ENCODE assay signal across 10 cellular contexts in genomic region chr22:39363751-39364484, GRCh38. TPM values are rescaled to one million over a fixed set of nuclear protein-coding genes. Genes with fewer than 3 reads are reported as not detected.
DNase-seq lines count a peak whose midpoint lies in the region; ATAC-seq, FAIRE-seq and TF ChIP-seq lines count a peak whose summit lies in the region.
"Had no signal": no experiment of that assay in that cellular context is flagged by ENCODE, and none has a peak within 500 bp of the region (broad histone marks: within the 10 kb centered on the region; RNA-seq: fewer than 3 reads in every experiment).

No MANE protein-coding gene starts in this region.

- H2BK120ac ChIP-seq in IMR-90 (ENCODE audit: low read depth, low read length) (no peak overlapping the region), H1 (replicated peaks; ENCODE audit: low read depth, low read length) (no peak overlapping the region)

- no peak for TF ChIP-seq POLR2A in IMR-90 (IDR thresholded peaks at IDR 0.05; ENCODE audit: low read depth, low read length)
- TF ChIP-seq POLR2A in H1 (IDR thresholded peaks at IDR 0.05; ENCODE audit: control extremely low read depth in 1 of 2, low read depth in 2 of 2, low read length in 2 of 2), result no peak
- TF ChIP-seq POLR2A in H54 (IDR thresholded peaks at IDR 0.05; ENCODE audit: low read depth, low read length), result no peak

- H3K4me2 ChIP-seq in IMR-90 (ENCODE audit: low read depth, low read length) (no peak overlapping the region), H1 (ENCODE audit: insufficient read depth in 1 of 2, low read depth in 2 of 2, low read length in 2 of 2) (no peak overlapping the region), osteoblast (ENCODE audit: insufficient read depth, low read length) (no peak overlapping the region)

- CTCF ChIA-PET in IMR-90 (lab: Yijun Ruan, JAX) (no interaction called here), H1 (lab: Charles Lee; ENCODE audit: partially characterized antibody) (interaction anchor here (0.6 to 4.1 kb wide), 6 partner anchors 10 to 151 kb away, joined by 3 to 18 read pairs (median 4); no protein-coding TSS in a partner anchor)

- no peak overlapping the region for H3K4me3 ChIP-seq in IMR-90 (ENCODE audit: insufficient read depth, low read depth, low read length)
- no peak overlapping the region for H3K4me3 ChIP-seq in H1 (ENCODE audit: extremely low read depth in 1 of 4, insufficient read depth in 2 of 4, low read depth in 3 of 4, low read length in 4 of 4)
- H3K4me3 ChIP-seq in osteoblast (ENCODE audit: insufficient read depth, low read length), result no peak overlapping the region

- DNase-seq in AG20443 (ENCODE audit: low spot score), result peak; percentile 36
- no peak for DNase-seq in IMR-90
- DNase-seq in H1 (ENCODE audit: low read depth in 1 of 2, low spot score in 2 of 2), result no peak
- DNase-seq in osteoblast (ENCODE audit: insufficient read length, low spot score, missing footprints), result peak; percentile 90
- DNase-seq in H54 (ENCODE audit: insufficient read length, low spot score), result no peak
- DNase-seq in substantia nigra (lab: John Stamatoyannopoulos, UW), result no peak
- DNase-seq in activated CD4-positive, alpha-beta T cell treated with anti-CD3 and anti-CD28 coated beads, Interleukin-2, amount 50 U/mL, for 1 hour, result no peak
- no peak for DNase-seq in UCSD-AML1 (lab: John Stamatoyannopoulos, UW; ENCODE audit: unreplicated experiment)
- DNase-seq: activated CD4-positive, alpha-beta T cell treated with anti-CD3 and anti-CD28 coated beads, Interleukin-2, amount 50 U/mL, for 4 hours had no signal

- H2BK12ac ChIP-seq in H1 (ENCODE audit: low read depth, low read length), result peak overlapping the region; percentile 60; the same call in 1 of the 2 replicates

- no peaks in the 10 kb centered on the region for H3K27me3 ChIP-seq in IMR-90 (ENCODE audit: control insufficient read depth, insufficient read depth, low read length)
- 0 out of 7 replicates have a peak, but pooled peaks cover 0 to 2% (median 0%) of the 10 kb centered on the region in 4 experiments for H3K27me3 ChIP-seq in H1 (replicated peaks in 1 of 4; ENCODE audit: control insufficient read depth in 3 of 4, extremely low read depth in 1 of 4, insufficient read depth in 3 of 4, low read length in 3 of 4)
- H3K27me3 ChIP-seq in osteoblast (ENCODE audit: insufficient read depth, low read length), result no peaks in the 10 kb centered on the region

- H3K36me3 ChIP-seq in IMR-90 (ENCODE audit: control insufficient read depth, insufficient read depth, low read length) (peaks cover 2% of the 10 kb centered on the region), H1 (ENCODE audit: control insufficient read depth in 2 of 4, insufficient read depth in 4 of 4, low read length in 3 of 4) (peaks cover 0 to under 1% (median 0%) of the 10 kb centered on the region in 4 experiments; a peak in 2 of 8 replicates), osteoblast (ENCODE audit: insufficient read depth, low read length) (no peaks in the 10 kb centered on the region)

- no peaks in the 10 kb centered on the region for H3K23me2 ChIP-seq in H1 (ENCODE audit: low read depth, low read length)

- H4K8ac ChIP-seq in IMR-90 (ENCODE audit: low read depth in 2 of 2, low read length in 2 of 2) (no peak overlapping the region; a peak in 1 of 4 replicates), H1 (ENCODE audit: extremely low read depth, insufficient read depth, low read length) (no peak overlapping the region; the same call in 1 of the 2 replicates)

- TF ChIP-seq CTCF in IMR-90 (conservative IDR thresholded peaks at IDR 0.05; ENCODE audit: low read depth, low read length) (no peak), H1 (IDR thresholded peaks at IDR 0.05; ENCODE audit: control extremely low read depth in 1 of 3, insufficient read depth in 1 of 3, low read depth in 1 of 3, low read length in 3 of 3) (no peak), osteoblast (IDR thresholded peaks at IDR 0.05; ENCODE audit: extremely low read depth, low read depth, low read length) (no peak)

- peaks cover 18% of the 10 kb centered on the region for H4K20me1 ChIP-seq in IMR-90 (ENCODE audit: insufficient read depth, low read length)
- H4K20me1 ChIP-seq in H1 (replicated peaks in 1 of 2; ENCODE audit: control insufficient read depth in 1 of 2, insufficient read depth in 2 of 2, low read length in 2 of 2), result peaks cover 5 to 9% of the 10 kb centered on the region in 2 experiments
- no peaks in the 10 kb centered on the region for H4K20me1 ChIP-seq in osteoblast (ENCODE audit: insufficient read depth, low read length)

- ATAC-seq in IMR-90 (ENCODE audit: low read depth), result peak; percentile 67

- peaks cover 4% of the 10 kb centered on the region; the same call in 1 of the 2 replicates for H3K9me1 ChIP-seq in IMR-90 (ENCODE audit: insufficient read depth, low read length)

- H2BK20ac ChIP-seq in IMR-90 (ENCODE audit: low read depth, low read length) (peak overlapping the region; percentile 0; the same call in 1 of the 2 replicates), H1 (ENCODE audit: low read length) (no peak overlapping the region)

- POLR2A ChIA-PET in IMR-90 (lab: Charles Lee; ENCODE audit: unreplicated experiment), result no interaction called here
- POLR2A ChIA-PET in H1 (lab: Charles Lee; ENCODE audit: partially characterized antibody), result interaction anchor here (1.3 to 22.5 kb wide), 5 partner anchors 12 to 49 kb away, joined by 3 to 413 read pairs (median 3); partner anchors contain the start of gene RPL3

- H2BK5ac ChIP-seq in IMR-90 (ENCODE audit: low read depth, low read length, poor library complexity, severe bottlenecking), result no peak overlapping the region
- H2BK5ac ChIP-seq in H1 (ENCODE audit: low read depth, low read length), result 0 out of 2 replicates have a peak overlapping the region, but pooled peaks have one; percentile 15

- H3K27ac ChIP-seq in IMR-90 (ENCODE audit: insufficient read depth, low read length), result no peak overlapping the region
- no peak overlapping the region for H3K27ac ChIP-seq in H1 (ENCODE audit: low read depth, low read length)
- no peak overlapping the region for H3K27ac ChIP-seq in osteoblast (ENCODE audit: low read depth, low read length)
- no peak overlapping the region for H3K27ac ChIP-seq in substantia nigra (ENCODE audit: low read depth, low read length, poor library complexity, severe bottlenecking)

- in situ Hi-C loops in IMR-90 (cut with MboI; ENCODE audit: low sequenced_read_pairs), result no loop called here

- H3K79me2 ChIP-seq in H1 (ENCODE audit: control insufficient read depth in 1 of 2, insufficient read depth in 2 of 2, low read length in 2 of 2) (peaks cover 0 to 4% of the 10 kb centered on the region in 2 experiments; a peak in 1 of 4 replicates), osteoblast (ENCODE audit: insufficient read depth, low read length) (no peaks in the 10 kb centered on the region)

- peak overlapping the region; percentile 81 for H2AFZ ChIP-seq in IMR-90 (replicated peaks; ENCODE audit: low read length, poor library complexity)
- H2AFZ ChIP-seq in H1 (ENCODE audit: low read length), result no peak overlapping the region
- no peak overlapping the region for H2AFZ ChIP-seq in osteoblast (ENCODE audit: low read length)

- H4K91ac ChIP-seq in IMR-90 (ENCODE audit: insufficient read depth, low read depth, low read length) (no peak overlapping the region), H1 (replicated peaks; ENCODE audit: insufficient read length, low read length) (peak overlapping the region; percentile 34)

- H3K9ac ChIP-seq in IMR-90 (ENCODE audit: low read depth, low read length) (no peak overlapping the region), H1 (replicated peaks in 1 of 4; ENCODE audit: extremely low read depth in 1 of 4, low read depth in 3 of 4, low read length in 3 of 4) (no peak overlapping the region; a peak in 1 of 7 replicates)

- H4K5ac ChIP-seq in IMR-90 (ENCODE audit: low read depth, low read length) (no peak overlapping the region), H1 (ENCODE audit: insufficient read length, low read depth, low read length) (no peak overlapping the region)

- peaks cover 0 to 21% of the 10 kb centered on the region in 2 experiments; a peak in 3 of 4 replicates for H3K79me1 ChIP-seq in IMR-90 (ENCODE audit: low read depth in 1 of 2, low read length in 2 of 2)
- peaks cover 9% of the 10 kb centered on the region for H3K79me1 ChIP-seq in H1 (ENCODE audit: low read depth, low read length)

- H3K4me1 ChIP-seq in IMR-90 (ENCODE audit: control insufficient read depth, insufficient read depth, low read length) (peaks cover 8% of the 10 kb centered on the region; the same call in 1 of the 2 replicates), H1 (replicated peaks in 1 of 4; ENCODE audit: control insufficient read depth in 3 of 4, insufficient read depth in 4 of 4, low read length in 3 of 4) (peaks cover 4 to 39% (median 26%) of the 10 kb centered on the region in 4 experiments), osteoblast (ENCODE audit: insufficient read depth, low read length) (peaks cover 4% of the 10 kb centered on the region)

- no TSS peak for BruUV-seq in IMR-90 (replicated peaks; lab: Mats Ljungman, UMichigan)

- WGBS in IMR-90 (ENCODE audit: extremely low coverage in 2 of 2, insufficient read length in 1 of 2), 2 experiments, result 41% methylated on average over 14 of the region's 19 CpGs; no CpG with 5 or more reads in 1 of the 2 experiments
- 86% methylated on average over 19 of the region's 19 CpGs; no CpG with 5 or more reads in 1 of the 2 experiments for WGBS in H1 (ENCODE audit: extremely low coverage in 1 of 2, insufficient coverage in 1 of 2, insufficient read length in 1 of 2, insufficient replicate concordance in 2 of 2, low coverage in 1 of 2, low lambda C conversion rate in 2 of 2, missing lambda C conversion rate in 1 of 2), 2 experiments

- intact Hi-C loops in IMR-90 (cut with micrococcal nuclease), result no loop called here

- dilution Hi-C loops in IMR-90 (cut with HindIII; ENCODE audit: low sequenced_read_pairs, unreplicated experiment), result no loop called here

- H3K18ac ChIP-seq in IMR-90 (ENCODE audit: low read depth, low read length), result no peak overlapping the region
- H3K18ac ChIP-seq in H1 (ENCODE audit: extremely low read depth, low read length), result no peak overlapping the region; the same call in 1 of the 2 replicates

- peak overlapping the region; percentile 87 for H2AK9ac ChIP-seq in IMR-90 (replicated peaks; ENCODE audit: low read depth, low read length, poor library complexity)

- H2BK15ac ChIP-seq in IMR-90 (ENCODE audit: low read depth, low read length) (no peak overlapping the region), H1 (ENCODE audit: low read length) (peak overlapping the region; percentile 61)

- TF ChIP-seq RAD21 in IMR-90 (IDR thresholded peaks at IDR 0.05; ENCODE audit: low read length) (no peak), H1 (IDR thresholded peaks at IDR 0.05 in 1 of 2, conservative IDR thresholded peaks at IDR 0.05 in 1 of 2; ENCODE audit: low read depth in 2 of 2, low read length in 2 of 2) (no peak)

- H3K9me3 ChIP-seq in IMR-90 (ENCODE audit: control insufficient read depth, insufficient read depth, low read length) (no peaks in the 10 kb centered on the region), H1 (ENCODE audit: insufficient read depth in 2 of 2, low read depth in 1 of 2, low read length in 1 of 2) (no peaks in the 10 kb centered on the region), osteoblast (ENCODE audit: low read depth, low read length) (no peaks in the 10 kb centered on the region)

- TF ChIP-seq EP300 in H1 (IDR thresholded peaks at IDR 0.05; ENCODE audit: borderline replicate concordance in 1 of 2, low read depth in 2 of 2, low read length in 2 of 2), result no peak

- peak overlapping the region; percentile 61 for H3K4ac ChIP-seq in IMR-90 (ENCODE audit: low read depth, low read length)
- H3K4ac ChIP-seq in H1 (replicated peaks; ENCODE audit: insufficient read length, low read depth, low read length), result no peak overlapping the region

- H3K23ac ChIP-seq in IMR-90 (ENCODE audit: low read depth, low read length) (peak overlapping the region; percentile 43; the same call in 1 of the 2 replicates), H1 (ENCODE audit: insufficient read length) (no peak overlapping the region)

- peak overlapping the region; percentile 80; the same call in 1 of the 2 replicates for H2AK5ac ChIP-seq in IMR-90 (ENCODE audit: low read depth, low read length)
- H2AK5ac ChIP-seq in H1 (ENCODE audit: low read depth, low read length), result no peak overlapping the region

- FAIRE-seq in H1 (lab: Jason Lieb, UNC) (no peak), H54 (lab: Jason Lieb, UNC) (no peak)

- H3K56ac ChIP-seq in IMR-90 (ENCODE audit: extremely low read depth, insufficient read depth, low read length), result no peak overlapping the region
- H3K56ac ChIP-seq in H1 (replicated peaks; ENCODE audit: insufficient read length, low read depth, low read length), result no peak overlapping the region

- H3K14ac ChIP-seq in IMR-90 (replicated peaks; ENCODE audit: low read depth, low read length) (no peak overlapping the region), H1 (ENCODE audit: insufficient read length) (no peak overlapping the region)

RNA-seq across cellular contexts. Expression of gene SYNGR1, which starts 14.1 kb away (rescaled TPM):
- total RNA-seq in IMR-90 (2012; rRNA removed), result 6.3 and 19.7 TPM in 2 replicates
- polyA plus RNA-seq in IMR-90 (2012; rRNA removed), result 81.5 and 82.8 TPM in 2 replicates
- 12.5 and 103 TPM in 2 replicates for polyA plus RNA-seq in IMR-90 (2012; cell fraction: cytosol; rRNA removed)
- 69.4 and 179 TPM in 2 replicates for polyA plus RNA-seq in IMR-90 (2012; cell fraction: nucleus; rRNA removed; ENCODE audit: low replicate concordance)
- 32.5 and 32.7 TPM in 2 replicates for total RNA-seq in H1 (2021; fragmentation: NEBNext Ultra II Directional; extraction: Animal tissue kit (Norgen Biotek cat#: 25700))
- 84.7 and 98.9 TPM in 2 replicates for polyA plus RNA-seq in H1 (2011; rRNA removed)
- 86.1 TPM for polyA plus RNA-seq in H1 (2011; cell fraction: cytosol; rRNA removed)
- polyA plus RNA-seq in H1 (2011; cell fraction: nucleus; rRNA removed), result 107 TPM
- polyA plus RNA-seq in H1 (2012, experiment 1 of 2), result 22.3 to 55.2 TPM (median 50.2 TPM) in 4 replicates
- polyA plus RNA-seq in H1 (2012, experiment 2 of 2), result 31.1 TPM
- polyA plus RNA-seq in H1 (2013, experiment 1 of 2), result 31.4 TPM
- 34.9 TPM for polyA plus RNA-seq in H1 (2013, experiment 2 of 2)
- polyA minus RNA-seq in H1 (2011; rRNA and poly(A)+ RNA removed), result 21.3 and 25.3 TPM in 2 replicates
- 23.3 TPM for polyA minus RNA-seq in H1 (2011; cell fraction: cytosol; rRNA and poly(A)+ RNA removed)
- polyA minus RNA-seq in H1 (2011; cell fraction: nucleus; rRNA and poly(A)+ RNA removed), result 25.3 TPM
- total RNA-seq in osteoblast, result 2.1 and 3.6 TPM in 2 replicates
- total RNA-seq: T-helper 1 cell treated with Interleukin-12 subunit alpha and Interleukin-12 subunit beta and Interleukin-4 antibody, amounts not matched to agents 30 ng/mL and 1 ng/mL, for 36 hours had no signal

RNA-seq across cellular contexts. Expression of gene TAB1, which starts 35.7 kb away (rescaled TPM):
- total RNA-seq in IMR-90 (2012; rRNA removed), result 7.2 and 9.9 TPM in 2 replicates
- polyA plus RNA-seq in IMR-90 (2012; rRNA removed), result 18.8 and 26.0 TPM in 2 replicates
- polyA plus RNA-seq in IMR-90 (2012; cell fraction: cytosol; rRNA removed), result 32.3 and 42.2 TPM in 2 replicates
- 24.3 and 49.5 TPM in 2 replicates for polyA plus RNA-seq in IMR-90 (2012; cell fraction: nucleus; rRNA removed; ENCODE audit: low replicate concordance)
- 23.1 and 26.1 TPM in 2 replicates for total RNA-seq in H1 (2021; fragmentation: NEBNext Ultra II Directional; extraction: Animal tissue kit (Norgen Biotek cat#: 25700))
- 38.0 and 77.1 TPM in 2 replicates for polyA plus RNA-seq in H1 (2011; rRNA removed)
- 41.7 TPM for polyA plus RNA-seq in H1 (2011; cell fraction: cytosol; rRNA removed)
- 53.9 TPM for polyA plus RNA-seq in H1 (2011; cell fraction: nucleus; rRNA removed)
- 17.0 to 29.1 TPM (median 26.8 TPM) in 4 replicates for polyA plus RNA-seq in H1 (2012, experiment 1 of 2)
- polyA plus RNA-seq in H1 (2012, experiment 2 of 2), result 22.4 TPM
- 16.1 TPM for polyA plus RNA-seq in H1 (2013, experiment 1 of 2)
- polyA plus RNA-seq in H1 (2013, experiment 2 of 2), result 15.7 TPM
- 22.1 and 25.9 TPM in 2 replicates for polyA minus RNA-seq in H1 (2011; rRNA and poly(A)+ RNA removed)
- 29.2 TPM for polyA minus RNA-seq in H1 (2011; cell fraction: cytosol; rRNA and poly(A)+ RNA removed)
- polyA minus RNA-seq in H1 (2011; cell fraction: nucleus; rRNA and poly(A)+ RNA removed), result 18.2 TPM
- 12.7 TPM in 2 replicates for total RNA-seq in osteoblast

RNA-seq across cellular contexts. Expression of gene RPL3, which starts 44.5 kb away (rescaled TPM):
- 2,871 and 3,750 TPM in 2 replicates for total RNA-seq in IMR-90 (2012; rRNA removed)
- 3,097 and 3,312 TPM in 2 replicates for polyA plus RNA-seq in IMR-90 (2012; rRNA removed)
- 2,912 and 3,812 TPM in 2 replicates for polyA plus RNA-seq in IMR-90 (2012; cell fraction: cytosol; rRNA removed)
- polyA plus RNA-seq in IMR-90 (2012; cell fraction: nucleus; rRNA removed; ENCODE audit: low replicate concordance), result 2,181 and 2,704 TPM in 2 replicates
- total RNA-seq in H1 (2021; fragmentation: NEBNext Ultra II Directional; extraction: Animal tissue kit (Norgen Biotek cat#: 25700)), result 2,801 and 2,865 TPM in 2 replicates
- polyA plus RNA-seq in H1 (2011; rRNA removed), result 5,362 and 5,466 TPM in 2 replicates
- 8,556 TPM for polyA plus RNA-seq in H1 (2011; cell fraction: cytosol; rRNA removed)
- polyA plus RNA-seq in H1 (2011; cell fraction: nucleus; rRNA removed), result 6,792 TPM
- polyA plus RNA-seq in H1 (2012, experiment 1 of 2), result 3,449 to 5,365 TPM (median 4,851 TPM) in 4 replicates
- polyA plus RNA-seq in H1 (2012, experiment 2 of 2), result 2,078 TPM
- polyA plus RNA-seq in H1 (2013, experiment 1 of 2), result 2,295 TPM
- polyA plus RNA-seq in H1 (2013, experiment 2 of 2), result 2,292 TPM
- 1,769 and 1,871 TPM in 2 replicates for polyA minus RNA-seq in H1 (2011; rRNA and poly(A)+ RNA removed)
- 1,662 TPM for polyA minus RNA-seq in H1 (2011; cell fraction: cytosol; rRNA and poly(A)+ RNA removed)
- 2,188 TPM for polyA minus RNA-seq in H1 (2011; cell fraction: nucleus; rRNA and poly(A)+ RNA removed)
- total RNA-seq in osteoblast, result 1,858 and 2,119 TPM in 2 replicates

Comparison
In these comparisons a context has a peak if more than half of its experiments do, and no peak if none do; other contexts are left out.
1. DNase-seq: peak in AG20443 (single experiment) and osteoblast (single experiment); none in IMR-90 (single experiment), H1 (0 of 2), H54 (single experiment), substantia nigra (0 of 49), activated CD4-positive, alpha-beta T cell treated with anti-CD3 and anti-CD28 coated beads, Interleukin-2, amount 50 U/mL, for 1 hour (single experiment) and UCSD-AML1 (single experiment).